ENCODE assay signal across 1 cellular context in the genomic region with DNA sequence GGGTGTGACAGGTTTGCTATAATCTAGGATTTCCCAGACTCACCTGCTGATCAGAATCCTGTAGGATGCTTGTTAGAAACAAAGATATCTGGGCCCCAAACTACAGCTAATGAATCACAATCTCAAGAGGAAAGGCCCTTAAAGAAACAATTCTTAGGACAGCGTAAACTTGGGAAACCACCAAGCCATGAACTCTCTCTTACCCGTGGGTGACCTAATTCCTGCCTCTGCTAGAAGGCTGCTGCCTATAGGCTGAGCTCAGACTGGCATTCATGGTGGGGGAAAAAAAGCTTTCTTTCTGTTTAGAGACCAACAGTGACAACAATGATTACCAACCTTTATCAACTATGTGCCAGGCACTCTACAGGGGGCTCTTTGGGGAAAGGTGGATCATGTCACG.
TF ChIP-seq lines count a peak whose summit lies in the region.

No MANE protein-coding gene starts in this region.

TF ChIP-seq in IMR-90, 13 proteins besides CTCF, POLR2A, EP300 and RAD21:
- no peak for TF ChIP-seq CHD1 (IDR thresholded peaks at IDR 0.05; ENCODE audit: low read depth, low read length)
- no peak for TF ChIP-seq SMC3 (IDR thresholded peaks at IDR 0.05; ENCODE audit: low read depth, low read length)
- no peak for TF ChIP-seq BHLHE40 (IDR thresholded peaks at IDR 0.05; ENCODE audit: low read depth, low read length)
- no peak for TF ChIP-seq MAFK (IDR thresholded peaks at IDR 0.05; ENCODE audit: low read depth, low read length)
- TF ChIP-seq, protein P1, sequence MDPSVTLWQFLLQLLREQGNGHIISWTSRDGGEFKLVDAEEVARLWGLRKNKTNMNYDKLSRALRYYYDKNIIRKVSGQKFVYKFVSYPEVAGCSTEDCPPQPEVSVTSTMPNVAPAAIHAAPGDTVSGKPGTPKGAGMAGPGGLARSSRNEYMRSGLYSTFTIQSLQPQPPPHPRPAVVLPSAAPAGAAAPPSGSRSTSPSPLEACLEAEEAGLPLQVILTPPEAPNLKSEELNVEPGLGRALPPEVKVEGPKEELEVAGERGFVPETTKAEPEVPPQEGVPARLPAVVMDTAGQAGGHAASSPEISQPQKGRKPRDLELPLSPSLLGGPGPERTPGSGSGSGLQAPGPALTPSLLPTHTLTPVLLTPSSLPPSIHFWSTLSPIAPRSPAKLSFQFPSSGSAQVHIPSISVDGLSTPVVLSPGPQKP (IDR thresholded peaks at IDR 0.05; ENCODE audit: borderline replicate concordance, low read depth, low read length), result no peak
- no peak for TF ChIP-seq RCOR1 (IDR thresholded peaks at IDR 0.05; ENCODE audit: insufficient replicate concordance, low read length)
- no peak for TF ChIP-seq RFX5 (IDR thresholded peaks at IDR 0.05; ENCODE audit: low read depth, low read length)
- TF ChIP-seq MXI1 (IDR thresholded peaks at IDR 0.05; ENCODE audit: borderline replicate concordance, low read depth, low read length), result no peak
- no peak for TF ChIP-seq NFE2L2 (IDR thresholded peaks at IDR 0.05; ENCODE audit: low read depth, low read length)
